Comparison of ENCODE assay signal across 13 cellular contexts in genomic region chr4:1907848-1908525, GRCh38. TPM values are rescaled to one million over a fixed set of nuclear protein-coding genes. Genes with fewer than 3 reads are reported as not detected.
DNase-seq lines count a peak whose midpoint lies in the region; ATAC-seq and TF ChIP-seq lines count a peak whose summit lies in the region.
"Had no signal": no experiment of that assay in that cellular context is flagged by ENCODE, and none has a peak within 500 bp of the region (broad histone marks: within the 10 kb centered on the region; RNA-seq: fewer than 3 reads in every experiment).

No MANE protein-coding gene starts in this region.

- TF ChIP-seq EP300 in transverse colon (IDR thresholded peaks at IDR 0.05; ENCODE audit: low read depth) = no peak

- in situ Hi-C loops in transverse colon (cut with MboI; ENCODE audit: low pct_ligation_motif_present in 1 of 4, low pct_unique_long_range_greater_than_20kb in 1 of 4, low sequenced_read_pairs in 3 of 4) = loop anchor here in 2 of 4 donors (10.0 to 25.0 kb wide), 2 partner anchors 163 to 279 kb away; no protein-coding TSS in a partner anchor
- in situ Hi-C loops in GM23248 (cut with MboI) = no loop called here

- peak in 1 of 2 donors; percentile 27 for ATAC-seq in activated naive CD4-positive, alpha-beta T cell treated with anti-CD3 and anti-CD28 coated beads, Interleukin-2, amount 50 U/mL, for 72 hours
- no peak for ATAC-seq in HG02623 (IDR thresholded peaks at IDR 0.05; ENCODE audit: unreplicated experiment)

- H3F3A ChIP-seq in GM23248 (ENCODE audit: insufficient read depth) = 0 out of 2 replicates have a peak, but pooled peaks cover 7% of the 10 kb centered on the region

- 43 to 63% methylated on average over 2 to 7 of the region's 7 CpGs for WGBS in transverse colon (ENCODE audit: low coverage in 1 of 2), 2 donors
- WGBS in GM23248 (ENCODE audit: low coverage in 1 of 2, low lambda C conversion rate in 2 of 2, missing lambda C conversion rate in 2 of 2), 2 experiments = 86 to 96% methylated on average over 7 of the region's 7 CpGs

- DNase-seq in activated naive CD4-positive, alpha-beta T cell treated with anti-CD3 and anti-CD28 coated beads, Interleukin-2, amount 50 U/mL, for 72 hours (ENCODE audit: low spot score in 2 of 2) = peak in 1 of 2 donors; percentile 23
- no peak for DNase-seq in activated naive CD4-positive, alpha-beta T cell treated with Interleukin-2 at 50 U/mL for 16 hours
- peak; percentile 58 for DNase-seq in NCI-H2171 (lab: John Stamatoyannopoulos, UW)
- DNase-seq in epithelial cell of prostate (ENCODE audit: low read depth, low spot score) = peak; percentile 96
- DNase-seq in transverse colon = peak; percentile 38
- no peak for DNase-seq in GM23248
- DNase-seq in substantia nigra (lab: John Stamatoyannopoulos, UW) = no peak
- DNase-seq: anterior cingulate cortex; effector CD8-positive, alpha-beta T cell; head of caudate nucleus; lower lobe of right lung; pancreas had no signal

- H3K9me2 ChIP-seq in GM23248 (ENCODE audit: insufficient read depth) = no peaks in the 10 kb centered on the region

- H4K20me1 ChIP-seq in GM23248 (ENCODE audit: insufficient read depth) = no peaks in the 10 kb centered on the region

- peaks cover 7 to 55% (median 21%) of the 10 kb centered on the region in 4 donors for H3K4me1 ChIP-seq in transverse colon
- no peaks in the 10 kb centered on the region for H3K4me1 ChIP-seq in GM23248 (ENCODE audit: insufficient read depth)
- H3K4me1 ChIP-seq: lower lobe of right lung, pancreas had no signal

- peaks cover 25 to 41% of the 10 kb centered on the region in 2 donors for H3K36me3 Mint-ChIP-seq in activated naive CD4-positive, alpha-beta T cell treated with anti-CD3 and anti-CD28 coated beads, Interleukin-2, amount 50 U/mL, for 72 hours

- no peak overlapping the region for H3K4me3 ChIP-seq in transverse colon
- H3K4me3 ChIP-seq in GM23248 = no peak overlapping the region
- H3K4me3 ChIP-seq: lower lobe of right lung, pancreas had no signal

- H3K79me2 ChIP-seq in GM23248 (ENCODE audit: insufficient read depth) = peaks cover 98% of the 10 kb centered on the region

- no peak for TF ChIP-seq POLR2A in transverse colon (IDR thresholded peaks at IDR 0.05)

- H3K4me2 ChIP-seq in GM23248 (ENCODE audit: unreplicated experiment) = no peak overlapping the region

- peak overlapping the region; percentile 42 to 69 for H3K27ac Mint-ChIP-seq in activated naive CD4-positive, alpha-beta T cell treated with anti-CD3 and anti-CD28 coated beads, Interleukin-2, amount 50 U/mL, for 72 hours

- no peaks in the 10 kb centered on the region for H3K27me3 ChIP-seq in transverse colon
- H3K27me3 ChIP-seq in GM23248 (replicated peaks; ENCODE audit: insufficient read depth) = no peaks in the 10 kb centered on the region
- H3K27me3 ChIP-seq: pancreas had no signal

- no peak overlapping the region for H2AFZ ChIP-seq in GM23248

- no peak overlapping the region for H3K9ac ChIP-seq in GM23248

- no peak for TF ChIP-seq CTCF in transverse colon (IDR thresholded peaks at IDR 0.05)

- H3K9me3 ChIP-seq in transverse colon (no peaks in the 10 kb centered on the region), GM23248 (ENCODE audit: low read depth) (no peaks in the 10 kb centered on the region)
- H3K9me3 ChIP-seq: lower lobe of right lung, pancreas had no signal

- peaks cover 0 to 2% (median 0%) of the 10 kb centered on the region in 4 donors for H3K36me3 ChIP-seq in transverse colon
- H3K36me3 ChIP-seq in GM23248 (ENCODE audit: low read depth) = peaks cover 8% of the 10 kb centered on the region; the same call in 1 of the 2 replicates

- H3K9me3 Mint-ChIP-seq in activated naive CD4-positive, alpha-beta T cell treated with anti-CD3 and anti-CD28 coated beads, Interleukin-2, amount 50 U/mL, for 72 hours = no peaks in the 10 kb centered on the region

- intact Hi-C loops in transverse colon (cut with DNase I; ENCODE audit: low total_unique reads) = loop anchor here (10.0 kb wide), 1 partner anchor 53 kb away; the partner anchor contains the start of gene LETM1

- H3K27ac ChIP-seq in epithelial cell of prostate = peak overlapping the region; percentile 84
- peak overlapping the region; percentile 59 to 66 (median 60) for H3K27ac ChIP-seq in transverse colon
- H3K27ac ChIP-seq in GM23248 = no peak overlapping the region
- no peak overlapping the region for H3K27ac ChIP-seq in substantia nigra (ENCODE audit: low read depth, low read length, poor library complexity, severe bottlenecking)
- H3K27ac ChIP-seq: lower lobe of right lung, pancreas had no signal

RNA-seq across cellular contexts. Expression of gene NSD2, which starts 36.8 kb away (rescaled TPM):
- total RNA-seq in activated naive CD4-positive, alpha-beta T cell treated with anti-CD3 and anti-CD28 coated beads, Interleukin-2, amount 50 U/mL, for 72 hours = 100 to 1,000 TPM; 233 to 254 TPM
- 100 to 1,000 TPM in 3 of 4 donors, 10 to 100 TPM in 1; 78.4 to 591 (median 158) TPM for total RNA-seq in transverse colon
- total RNA-seq in GM23248 (2014; rRNA removed; shearing (Covaris generic)) = 32.4 and 41.0 TPM in 2 replicates
- 19.1 and 20.1 TPM in 2 replicates for polyA plus RNA-seq in GM23248 (2016; fragmentation: Nextera tagmentation; extraction: Ambion mirVana)

RNA-seq across cellular contexts. Expression of gene LETM1, which starts 52.0 kb away (rescaled TPM):
- 10 to 100 TPM; 28.3 to 45.2 TPM for total RNA-seq in activated naive CD4-positive, alpha-beta T cell treated with anti-CD3 and anti-CD28 coated beads, Interleukin-2, amount 50 U/mL, for 72 hours
- total RNA-seq in transverse colon = 100 to 1,000 TPM; 173 to 469 (median 243) TPM
- 40.1 and 42.3 TPM in 2 replicates for total RNA-seq in GM23248 (2014; rRNA removed; shearing (Covaris generic))
- polyA plus RNA-seq in GM23248 (2016; fragmentation: Nextera tagmentation; extraction: Ambion mirVana) = 19.0 and 20.8 TPM in 2 replicates

Comparison
In these comparisons a context has a peak if more than half of its experiments do, and no peak if none do; other contexts are left out.
1. DNase-seq: peak in NCI-H2171 (single experiment), epithelial cell of prostate (single experiment) and transverse colon (single experiment); none in activated naive CD4-positive, alpha-beta T cell treated with Interleukin-2 at 50 U/mL for 16 hours (single experiment), GM23248 (single experiment) and substantia nigra (0 of 49).
2. H3K27ac ChIP-seq: peak in epithelial cell of prostate (single experiment) and transverse colon (4 of 4); none in GM23248 (single experiment) and substantia nigra (single experiment).